22 cellular contexts compared by ENCODE assay signal in the genomic region with DNA sequence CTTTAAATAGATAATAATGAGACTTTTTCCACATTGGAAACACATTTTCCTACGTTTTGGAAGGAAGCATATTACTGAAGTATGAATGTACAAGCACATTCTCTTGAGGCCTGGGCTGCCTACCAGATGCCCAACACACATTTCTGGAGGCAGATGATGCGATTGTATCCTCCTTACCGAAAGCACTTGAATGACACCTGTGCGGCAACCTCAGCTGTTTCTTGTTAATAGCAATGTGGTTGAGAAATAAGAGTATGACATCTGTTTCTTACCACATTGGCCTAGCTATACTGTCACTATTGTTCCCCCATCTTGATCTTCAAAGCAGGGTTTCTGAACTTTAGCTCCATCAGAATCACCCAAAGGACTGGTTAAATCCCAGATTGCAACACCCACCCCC.
"Had no signal": no experiment of that assay in that cellular context is flagged by ENCODE, and none has a peak within 500 bp of the region (broad histone marks: within the 10 kb centered on the region; RNA-seq: fewer than 3 reads in every experiment).

No MANE protein-coding gene starts in this region.

- H3K4me1 Mint-ChIP-seq: activated naive CD8-positive, alpha-beta T cell treated with anti-CD3 and anti-CD28 coated beads, Interleukin-2, amount 10 ng/mL, durations not matched to agents 7 days and 5 days; central memory CD8-positive, alpha-beta T cell; memory B cell had no signal

- H3K27ac ChIP-seq: breast epithelium, gastroesophageal sphincter, heart left ventricle, right lobe of liver, thyroid gland, upper lobe of right lung, WERI-Rb-1 had no signal

- DNase-seq: activated CD4-positive, alpha-beta T cell treated with anti-CD3 and anti-CD28 coated beads, Interleukin-2, amount 50 U/mL, for 48 hours; activated CD4-positive, CD25-positive, alpha-beta regulatory T cell treated with anti-CD3 and anti-CD28 coated beads, Interleukin-2, amount 50 U/mL, for 72 hours; activated effector memory CD4-positive, alpha-beta T cell treated with Interleukin-2 at 50 U/mL for 16 hours; activated naive CD4-positive, alpha-beta T cell treated with anti-CD3 and anti-CD28 coated beads for 36 hours; activated naive CD8-positive, alpha-beta T cell treated with anti-CD3 and anti-CD28 coated beads, Interleukin-2, amount 10 ng/mL, durations not matched to agents 7 days and 5 days; amniotic stem cell; heart left ventricle; nephron progenitor cell; nucleus accumbens; right lobe of liver; stimulated activated CD4-positive, alpha-beta T cell treated with anti-CD3 and anti-CD28 coated beads, Interleukin-4, amount 100 ng/mL, for 24 hours; stimulated activated naive CD8-positive, alpha-beta T cell treated with anti-CD3 and anti-CD28 coated beads, Interleukin-15, Interleukin-2, amounts not matched to agents 100 U/mL and 50 U/mL, for 24 hours; substantia nigra; T-helper 1 cell; thyroid gland; upper lobe of right lung; WERI-Rb-1 had no signal

- H3K4me3 ChIP-seq: breast epithelium, gastroesophageal sphincter, heart left ventricle, right lobe of liver, thyroid gland, upper lobe of right lung had no signal

- H3K9me3 ChIP-seq: breast epithelium, gastroesophageal sphincter, heart left ventricle, right lobe of liver, thyroid gland, upper lobe of right lung had no signal

- H3K36me3 ChIP-seq: breast epithelium, gastroesophageal sphincter, heart left ventricle, right lobe of liver, thyroid gland, upper lobe of right lung, WERI-Rb-1 had no signal

- H3K27me3 ChIP-seq: breast epithelium, heart left ventricle, right lobe of liver, thyroid gland had no signal

- H3K9me3 Mint-ChIP-seq: activated naive CD4-positive, alpha-beta T cell treated with anti-CD3 and anti-CD28 coated beads for 36 hours; activated naive CD8-positive, alpha-beta T cell treated with anti-CD3 and anti-CD28 coated beads, Interleukin-2, amount 10 ng/mL, durations not matched to agents 7 days and 5 days; activated T-cell treated with anti-CD3 and anti-CD28 coated beads, Interleukin-2, amount 50 U/mL, for 72 hours; central memory CD8-positive, alpha-beta T cell; memory B cell; nephron progenitor cell had no signal

- H3K36me3 Mint-ChIP-seq: activated naive CD8-positive, alpha-beta T cell treated with anti-CD3 and anti-CD28 coated beads, Interleukin-2, amount 10 ng/mL, durations not matched to agents 7 days and 5 days; memory B cell had no signal

- H3K27ac Mint-ChIP-seq: activated naive CD4-positive, alpha-beta T cell treated with anti-CD3 and anti-CD28 coated beads for 36 hours; activated naive CD8-positive, alpha-beta T cell treated with anti-CD3 and anti-CD28 coated beads, Interleukin-2, amount 10 ng/mL, durations not matched to agents 7 days and 5 days; activated T-cell treated with anti-CD3 and anti-CD28 coated beads, Interleukin-2, amount 50 U/mL, for 72 hours; memory B cell; nephron progenitor cell had no signal

- H3K4me1 ChIP-seq: breast epithelium, gastroesophageal sphincter, heart left ventricle, right lobe of liver, thyroid gland, upper lobe of right lung had no signal

- H3K4me3 Mint-ChIP-seq: activated naive CD4-positive, alpha-beta T cell treated with anti-CD3 and anti-CD28 coated beads for 36 hours; activated naive CD8-positive, alpha-beta T cell treated with anti-CD3 and anti-CD28 coated beads, Interleukin-2, amount 10 ng/mL, durations not matched to agents 7 days and 5 days; activated T-cell treated with anti-CD3 and anti-CD28 coated beads, Interleukin-2, amount 50 U/mL, for 72 hours; central memory CD8-positive, alpha-beta T cell; memory B cell; nephron progenitor cell had no signal

- ATAC-seq: gastroesophageal sphincter; heart left ventricle; right lobe of liver; stimulated activated naive CD8-positive, alpha-beta T cell treated with anti-CD3 and anti-CD28 coated beads, Interleukin-15, Interleukin-2, amounts not matched to agents 100 U/mL and 50 U/mL, for 24 hours had no signal

- H3K27me3 Mint-ChIP-seq: activated naive CD8-positive, alpha-beta T cell treated with anti-CD3 and anti-CD28 coated beads, Interleukin-2, amount 10 ng/mL, durations not matched to agents 7 days and 5 days; central memory CD8-positive, alpha-beta T cell; memory B cell had no signal
